ENCODE assay signal across 25 cellular contexts in genomic region chr14:102105369-102105768, GRCh38.
"Had no signal": no experiment of that assay in that cellular context is flagged by ENCODE, and none has a peak within 500 bp of the region (broad histone marks: within the 10 kb centered on the region; RNA-seq: fewer than 3 reads in every experiment).

No MANE protein-coding gene starts in this region.

- H3K4me3 Mint-ChIP-seq: endodermal cell; mesothelial cell of epicardium; naive B cell; nephron; stimulated activated effector memory CD8-positive, alpha-beta T cell treated with anti-CD3 and anti-CD28 coated beads, Interleukin-12 subunit alpha, Interleukin-12 subunit beta, amount 100 ng/mL, for 72 hours; stimulated activated naive CD8-positive, alpha-beta T cell treated with anti-CD3 and anti-CD28 coated beads, Interleukin-15, Interleukin-2, amounts not matched to agents 100 ng/mL and 50 ng/mL, for 24 hours had no signal

- ATAC-seq: heart left ventricle; left lobe of liver; sciatic nerve; stimulated activated effector memory CD8-positive, alpha-beta T cell treated with anti-CD3 and anti-CD28 coated beads, Interleukin-12 subunit alpha, Interleukin-12 subunit beta, amount 100 ng/mL, for 72 hours; upper lobe of right lung had no signal

- DNase-seq: colonic mucosa; effector CD4-positive, alpha-beta T cell; endodermal cell; erythroblast; foreskin melanocyte; heart left ventricle; hippocampal formation; kidney glomerular epithelial cell; mammary epithelial cell; naive B cell; stimulated activated CD4-positive, alpha-beta T cell treated with anti-CD3 and anti-CD28 coated beads, Interleukin-12 subunit alpha, Interleukin-12 subunit beta, amount 100 ng/mL, for 4 hours; stimulated activated CD4-positive, alpha-beta T cell treated with anti-CD3 and anti-CD28 coated beads, Interleukin-2, amount 100 ng/mL, for 48 hours; tibial artery; upper lobe of right lung had no signal

- H3K4me1 ChIP-seq: colonic mucosa, heart left ventricle, tibial artery, upper lobe of right lung, vagina had no signal

- H3K4me3 ChIP-seq: colonic mucosa, heart left ventricle, skin epidermis, tibial artery, upper lobe of right lung, vagina had no signal

- H3K27ac Mint-ChIP-seq: endodermal cell; mesothelial cell of epicardium; stimulated activated effector memory CD8-positive, alpha-beta T cell treated with anti-CD3 and anti-CD28 coated beads, Interleukin-12 subunit alpha, Interleukin-12 subunit beta, amount 100 ng/mL, for 72 hours; stimulated activated naive CD8-positive, alpha-beta T cell treated with anti-CD3 and anti-CD28 coated beads, Interleukin-15, Interleukin-2, amounts not matched to agents 100 ng/mL and 50 ng/mL, for 24 hours had no signal

- H3K27ac ChIP-seq: colonic mucosa, heart left ventricle, neutrophil, skin epidermis, tibial artery, upper lobe of right lung, vagina had no signal

- H3K9me3 ChIP-seq: colonic mucosa, heart left ventricle, neutrophil, tibial artery, upper lobe of right lung, vagina had no signal

- H3K4me1 Mint-ChIP-seq: endodermal cell; mesothelial cell of epicardium; nephron; stimulated activated effector memory CD8-positive, alpha-beta T cell treated with anti-CD3 and anti-CD28 coated beads, Interleukin-12 subunit alpha, Interleukin-12 subunit beta, amount 100 ng/mL, for 72 hours had no signal

- H3K36me3 ChIP-seq: colonic mucosa, neutrophil, upper lobe of right lung, vagina had no signal

- H3K36me3 Mint-ChIP-seq: naive B cell; stimulated activated effector memory CD8-positive, alpha-beta T cell treated with anti-CD3 and anti-CD28 coated beads, Interleukin-12 subunit alpha, Interleukin-12 subunit beta, amount 100 ng/mL, for 72 hours had no signal

- H3K9me3 Mint-ChIP-seq: stimulated activated effector memory CD8-positive, alpha-beta T cell treated with anti-CD3 and anti-CD28 coated beads, Interleukin-12 subunit alpha, Interleukin-12 subunit beta, amount 100 ng/mL, for 72 hours had no signal

- H3K27me3 ChIP-seq: colonic mucosa, heart left ventricle, neutrophil, tibial artery, upper lobe of right lung, vagina had no signal

- FAIRE-seq: endothelial cell of umbilical vein, islet of Langerhans had no signal

- H3K27me3 Mint-ChIP-seq: naive B cell; stimulated activated naive CD8-positive, alpha-beta T cell treated with anti-CD3 and anti-CD28 coated beads, Interleukin-15, Interleukin-2, amounts not matched to agents 100 ng/mL and 50 ng/mL, for 24 hours had no signal
